ENCODE assay signal across 29 cellular contexts in the genomic region with DNA sequence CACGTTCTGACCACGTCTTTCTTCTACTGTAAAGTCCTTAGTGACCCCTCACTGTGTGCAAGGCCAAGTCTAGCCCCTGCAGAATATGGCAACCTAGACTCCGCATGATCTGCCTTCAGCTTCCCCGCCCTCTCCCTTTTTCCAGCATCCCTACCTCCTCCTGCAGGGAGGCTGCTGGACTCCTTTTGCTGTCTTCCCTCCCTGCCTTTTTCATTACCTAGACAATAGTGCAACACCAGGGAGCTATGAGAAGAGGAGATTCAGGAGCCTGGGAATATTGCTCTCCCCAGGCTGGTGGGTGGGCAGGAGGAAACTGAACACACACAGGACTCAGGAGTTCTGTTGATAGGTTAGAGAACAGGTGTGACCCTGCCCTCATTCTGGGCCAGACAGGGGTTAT.
"Had no signal": no experiment of that assay in that cellular context is flagged by ENCODE, and none has a peak within 500 bp of the region (broad histone marks: within the 10 kb centered on the region; RNA-seq: fewer than 3 reads in every experiment).

No MANE protein-coding gene starts in this region.

- H3K27ac ChIP-seq: breast epithelium, left ventricle myocardium inferior, ovary, sigmoid colon, uterus had no signal

- H3K4me1 ChIP-seq: breast epithelium, uterus had no signal

- H3K9me3 Mint-ChIP-seq: activated naive CD8-positive, alpha-beta T cell treated with anti-CD3 and anti-CD28 coated beads, Interleukin-2, amount 10 ng/mL, durations not matched to agents 7 days and 5 days; central memory CD8-positive, alpha-beta T cell; dendritic cell treated with granulocyte-macrophage colony-stimulating factor and Interleukin-4, amounts not matched to agents 40 ng/mL and 50 ng/mL, for 4 days; nephron progenitor cell; stimulated activated memory B cell treated with anti-CD40 and anti-IgM and Interleukin-4, amounts not matched to agents 10 μg/mL and 1 μg/mL and 100 μg/mL, for 72 hours; stimulated activated naive CD8-positive, alpha-beta T cell treated with anti-CD3 and anti-CD28 coated beads, Interleukin-15, amount 100 ng/mL, for 72 hours; T-cell; type B pancreatic cell had no signal

- H3K27me3 Mint-ChIP-seq: central memory CD8-positive, alpha-beta T cell; dendritic cell treated with granulocyte-macrophage colony-stimulating factor and Interleukin-4, amounts not matched to agents 40 ng/mL and 50 ng/mL, for 4 days; progenitor cell of endocrine pancreas; stimulated activated memory B cell treated with anti-CD40 and anti-IgM and Interleukin-4, amounts not matched to agents 10 μg/mL and 1 μg/mL and 100 μg/mL, for 72 hours; stimulated activated naive CD8-positive, alpha-beta T cell treated with anti-CD3 and anti-CD28 coated beads, Interleukin-15, amount 100 ng/mL, for 72 hours; type B pancreatic cell had no signal

- H3K27ac Mint-ChIP-seq: activated naive CD8-positive, alpha-beta T cell treated with anti-CD3 and anti-CD28 coated beads, Interleukin-2, amount 10 ng/mL, durations not matched to agents 7 days and 5 days; dendritic cell treated with granulocyte-macrophage colony-stimulating factor and Interleukin-4, amounts not matched to agents 40 ng/mL and 50 ng/mL, for 4 days; nephron progenitor cell; progenitor cell of endocrine pancreas; stimulated activated memory B cell treated with anti-CD40 and anti-IgM and Interleukin-4, amounts not matched to agents 10 μg/mL and 1 μg/mL and 100 μg/mL, for 72 hours; stimulated activated naive CD8-positive, alpha-beta T cell treated with anti-CD3 and anti-CD28 coated beads, Interleukin-15, amount 100 ng/mL, for 72 hours; T-cell; type B pancreatic cell had no signal

- H3K4me3 Mint-ChIP-seq: activated naive CD8-positive, alpha-beta T cell treated with anti-CD3 and anti-CD28 coated beads, Interleukin-2, amount 10 ng/mL, durations not matched to agents 7 days and 5 days; central memory CD8-positive, alpha-beta T cell; dendritic cell treated with granulocyte-macrophage colony-stimulating factor and Interleukin-4, amounts not matched to agents 40 ng/mL and 50 ng/mL, for 4 days; nephron progenitor cell; stimulated activated memory B cell treated with anti-CD40 and anti-IgM and Interleukin-4, amounts not matched to agents 10 μg/mL and 1 μg/mL and 100 μg/mL, for 72 hours; stimulated activated naive CD8-positive, alpha-beta T cell treated with anti-CD3 and anti-CD28 coated beads, Interleukin-15, amount 100 ng/mL, for 72 hours; T-cell; type B pancreatic cell had no signal

- DNase-seq: activated CD4-positive, alpha-beta T cell treated with anti-CD3 and anti-CD28 coated beads for 4 hours; activated CD4-positive, alpha-beta T cell treated with anti-CD3 and anti-CD28 coated beads, Interleukin-2, amount 50 U/mL, for 48 hours; activated CD8-positive, alpha-beta memory T cell treated with anti-CD3 and anti-CD28 coated beads for 24 hours; activated effector memory CD4-positive, alpha-beta T cell treated with Interleukin-2 at 50 U/mL for 16 hours; activated naive CD4-positive, alpha-beta T cell treated with Interleukin-2 at 50 U/mL for 16 hours; activated naive CD8-positive, alpha-beta T cell treated with anti-CD3 and anti-CD28 coated beads, Interleukin-2, amount 10 ng/mL, durations not matched to agents 7 days and 5 days; effector CD8-positive, alpha-beta T cell; head of caudate nucleus; hippocampal formation; islet precursor cell; left ventricle myocardium inferior; nephron progenitor cell; ovary; sigmoid colon; small intestine; stimulated activated CD4-positive, alpha-beta T cell treated with anti-CD3 and anti-CD28 coated beads, Interleukin-1b, Interleukin-23, amount 100 ng/mL, for 48 hours; stimulated activated CD4-positive, alpha-beta T cell treated with anti-CD3 and anti-CD28 coated beads, Interleukin-4, amount 100 ng/mL, for 4 hours; stimulated activated CD8-positive, alpha-beta memory T cell treated with anti-CD3 and anti-CD28 coated beads, Interleukin-4, amount 100 ng/mL, for 48 hours; stimulated activated naive CD8-positive, alpha-beta T cell treated with anti-CD3 and anti-CD28 coated beads, Interleukin-15, amount 100 ng/mL, for 72 hours; substantia nigra; T-cell; uterus had no signal

- H3K36me3 ChIP-seq: breast epithelium, left ventricle myocardium inferior, ovary, sigmoid colon, uterus had no signal

- H3K36me3 Mint-ChIP-seq: activated naive CD8-positive, alpha-beta T cell treated with anti-CD3 and anti-CD28 coated beads, Interleukin-2, amount 10 ng/mL, durations not matched to agents 7 days and 5 days; stimulated activated memory B cell treated with anti-CD40 and anti-IgM and Interleukin-4, amounts not matched to agents 10 μg/mL and 1 μg/mL and 100 μg/mL, for 72 hours; T-cell; type B pancreatic cell had no signal

- H3K4me3 ChIP-seq: breast epithelium, left ventricle myocardium inferior, lung, ovary, sigmoid colon, uterus had no signal

- H3K4me1 Mint-ChIP-seq: central memory CD8-positive, alpha-beta T cell; stimulated activated memory B cell treated with anti-CD40 and anti-IgM and Interleukin-4, amounts not matched to agents 10 μg/mL and 1 μg/mL and 100 μg/mL, for 72 hours; stimulated activated naive CD8-positive, alpha-beta T cell treated with anti-CD3 and anti-CD28 coated beads, Interleukin-15, amount 100 ng/mL, for 72 hours; T-cell had no signal

- H3K9me3 ChIP-seq: breast epithelium, left ventricle myocardium inferior, ovary, sigmoid colon, uterus had no signal

- H3K27me3 ChIP-seq: breast epithelium, ovary, sigmoid colon, uterus had no signal
